In genomic region chr11:43979571-43979970, GRCh38 we compare ENCODE assay signal across 1 cellular context. TPM values are rescaled to one million over a fixed set of nuclear protein-coding genes. Genes with fewer than 3 reads are reported as not detected.
"Had no signal": no experiment of that assay in that cellular context is flagged by ENCODE, and none has a peak within 500 bp of the region (broad histone marks: within the 10 kb centered on the region; RNA-seq: fewer than 3 reads in every experiment).

No MANE protein-coding gene starts in this region.

RNA-seq across cellular contexts. Expression of gene C11orf96, which starts 37.1 kb away (rescaled TPM):
- total RNA-seq: naive thymus-derived CD8-positive, alpha-beta T cell had no signal
- polyA plus RNA-seq: naive thymus-derived CD8-positive, alpha-beta T cell had no signal
